Comparison of ENCODE assay signal across 9 cellular contexts in the genomic region with DNA sequence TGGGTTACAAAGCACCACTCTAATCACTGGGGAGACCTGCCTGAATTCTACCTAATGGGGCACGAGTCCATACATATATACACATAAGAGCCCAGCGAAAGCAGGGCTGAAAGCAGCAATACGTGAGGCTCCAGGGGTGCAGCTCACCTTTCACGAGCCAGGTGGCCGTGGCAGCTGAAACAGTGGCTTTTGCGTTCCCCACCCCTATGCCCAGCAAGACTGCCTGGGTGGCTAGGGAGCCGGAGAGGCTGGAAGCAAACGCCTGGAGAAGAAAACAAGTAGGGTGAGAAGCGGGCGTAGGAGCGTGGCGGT. TPM values are rescaled to one million over a fixed set of nuclear protein-coding genes. Genes with fewer than 3 reads are reported as not detected.
A peak's percentile ranks its signal among the peaks of the same experiment; 100 is the strongest.
DNase-seq lines count a peak whose midpoint lies in the region; ATAC-seq and TF ChIP-seq lines count a peak whose summit lies in the region.
"Had no signal": no experiment of that assay in that cellular context is flagged by ENCODE, and none has a peak within 500 bp of the region (broad histone marks: within the 10 kb centered on the region; RNA-seq: fewer than 3 reads in every experiment).

No MANE protein-coding gene starts in this region.

- peaks cover 47% of the 10 kb centered on the region for H3K4me1 Mint-ChIP-seq in activated CD4-positive, alpha-beta T cell treated with anti-CD3 and anti-CD28 coated beads for 36 hours

- TF ChIP-seq POLR2A in sigmoid colon (IDR thresholded peaks at IDR 0.05): no peak

- DNase-seq in activated CD4-positive, alpha-beta T cell treated with anti-CD3 and anti-CD28 coated beads for 36 hours: no peak
- DNase-seq in activated CD4-positive, alpha-beta T cell treated with anti-CD3 and anti-CD28 coated beads for 1 hour: no peak
- DNase-seq in RWPE1 (ENCODE audit: low spot score) (peak; percentile 18), fibroblast of mammary gland (ENCODE audit: low read depth) (no peak), sigmoid colon (no peak), G401 (ENCODE audit: low spot score) (no peak)

- H3K9me3 ChIP-seq in sigmoid colon: no peaks in the 10 kb centered on the region

- peak overlapping the region; percentile 88 for H3K4me3 Mint-ChIP-seq in activated CD4-positive, alpha-beta T cell treated with anti-CD3 and anti-CD28 coated beads for 36 hours

- intact Hi-C loops in activated CD4-positive, alpha-beta T cell treated with anti-CD3 and anti-CD28 coated beads for 36 hours (cut with DNase I, micrococcal nuclease): loop anchor here in 1 of 2 experiments (5.0 kb wide), 2 partner anchors 50 to 360 kb away; a partner anchor contains a TSS
- intact Hi-C loops in sigmoid colon (cut with DNase I): loop anchor here (10.0 kb wide), 1 partner anchor 367 kb away; a partner anchor contains a TSS

- peaks cover 0 to 47% (median 32%) of the 10 kb centered on the region in 4 donors for H3K4me1 ChIP-seq in sigmoid colon

- ATAC-seq in activated CD4-positive, alpha-beta T cell treated with anti-CD3 and anti-CD28 coated beads for 36 hours: no peak
- no peak for ATAC-seq in GM21423 (IDR thresholded peaks at IDR 0.05; ENCODE audit: unreplicated experiment)
- ATAC-seq in HG02981 (IDR thresholded peaks at IDR 0.05; ENCODE audit: unreplicated experiment): no peak

- in situ Hi-C loops in G401 (cut with HindIII; ENCODE audit: low sequenced_read_pairs): no loop called here

- peaks cover 0 to 9% (median 0%) of the 10 kb centered on the region in 4 donors for H3K36me3 ChIP-seq in sigmoid colon

- WGBS in sigmoid colon, 2 donors: 1 to 4% methylated on average over 12 of the region's 12 CpGs

- H3K27me3 ChIP-seq in sigmoid colon: no peaks in the 10 kb centered on the region

- peak overlapping the region; percentile 98 for H3K27ac Mint-ChIP-seq in activated CD4-positive, alpha-beta T cell treated with anti-CD3 and anti-CD28 coated beads for 36 hours

- peak overlapping the region; percentile 80 for H3K27ac ChIP-seq in RWPE1
- peak overlapping the region; percentile 92 to 97 (median 94) for H3K27ac ChIP-seq in sigmoid colon

- TF ChIP-seq CTCF in RWPE1 (conservative IDR thresholded peaks at IDR 0.05; ENCODE audit: low read depth): no peak
- no peak for TF ChIP-seq CTCF in fibroblast of mammary gland (conservative IDR thresholded peaks at IDR 0.05; ENCODE audit: control insufficient read depth, insufficient read depth, low read depth, low read length)
- no peak for TF ChIP-seq CTCF in sigmoid colon (IDR thresholded peaks at IDR 0.05)

- peaks cover 6% of the 10 kb centered on the region for H3K36me3 Mint-ChIP-seq in activated CD4-positive, alpha-beta T cell treated with anti-CD3 and anti-CD28 coated beads for 36 hours (ENCODE audit: low read depth)

- H3K4me3 ChIP-seq in fibroblast of mammary gland (ENCODE audit: control insufficient read depth, low read depth, low read length) (peak overlapping the region; percentile 94), sigmoid colon (peak overlapping the region; percentile 75 to 97 (median 92))

- no peaks in the 10 kb centered on the region for H3K27me3 Mint-ChIP-seq in activated CD4-positive, alpha-beta T cell treated with anti-CD3 and anti-CD28 coated beads for 36 hours

- no peak for TF ChIP-seq EP300 in sigmoid colon (IDR thresholded peaks at IDR 0.05)

- POLR2A ChIA-PET in activated CD4-positive, alpha-beta T cell treated with anti-CD3 and anti-CD28 coated beads for 36 hours (lab: Charles Lee): interaction anchor here (0.5 to 1.0 kb wide), 6 partner anchors 199 to 373 kb away, joined by 3 to 14 read pairs (median 3); a partner anchor contains a TSS
- POLR2A ChIA-PET in RWPE1 (lab: Yijun Ruan, JAX; ENCODE audit: low non-redundant PET): interaction anchor here (0.5 to 1.1 kb wide), 3 partner anchors 16 to 205 kb away, joined by 3 to 4 read pairs (median 4); a partner anchor contains a TSS

- CTCF ChIA-PET in activated CD4-positive, alpha-beta T cell treated with anti-CD3 and anti-CD28 coated beads for 36 hours (lab: Charles Lee): interaction anchor here (0.6 to 1.2 kb wide), 5 partner anchors 9 to 365 kb away, joined by 3 to 4 read pairs (median 3); no protein-coding TSS in a partner anchor
- CTCF ChIA-PET in RWPE1 (lab: Yijun Ruan, JAX): interaction anchor here (0.5 kb wide), 1 partner anchor 357 kb away, joined by 3 read pairs; no protein-coding TSS in a partner anchor

- no peaks in the 10 kb centered on the region for H3K9me3 Mint-ChIP-seq in activated CD4-positive, alpha-beta T cell treated with anti-CD3 and anti-CD28 coated beads for 36 hours (ENCODE audit: low read depth)

RNA-seq across cellular contexts. Expression of a gene that starts 0.6 kb away (rescaled TPM):
- 10 to 100 TPM; 36.3 to 37.7 TPM for total RNA-seq in activated CD4-positive, alpha-beta T cell treated with anti-CD3 and anti-CD28 coated beads for 36 hours
- total RNA-seq in sigmoid colon: 10 to 100 TPM; 31.6 to 67.0 (median 37.2) TPM
- polyA plus RNA-seq in sigmoid colon: 10 to 100 TPM in 2 of 3 donors, 1 to 10 TPM in 1; 7.9 to 64.0 (median 12.6) TPM
- 22.6 and 32.1 TPM in 2 replicates for total RNA-seq in G401 (2014; rRNA removed; shearing (Covaris generic))

RNA-seq across cellular contexts. Expression of a gene that starts 20.1 kb away (rescaled TPM):
- not detected for total RNA-seq in activated CD4-positive, alpha-beta T cell treated with anti-CD3 and anti-CD28 coated beads for 36 hours
- total RNA-seq in sigmoid colon: not detected
- not detected for polyA plus RNA-seq in sigmoid colon
- not detected in 2 replicates for total RNA-seq in G401 (2014; rRNA removed; shearing (Covaris generic))
- total RNA-seq: Daoy had no signal

RNA-seq across cellular contexts. Expression of a gene that starts 24.6 kb away (rescaled TPM):
- under 1 TPM; 0.11 TPM for total RNA-seq in activated CD4-positive, alpha-beta T cell treated with anti-CD3 and anti-CD28 coated beads for 36 hours
- total RNA-seq in sigmoid colon: 1 to 10 TPM in 1 of 4 donors, under 1 TPM in 3; 0.49 to 1.1 (median 0.70) TPM
- 1 to 10 TPM in 2 of 3 donors, under 1 TPM in 1; 0.60 to 1.9 (median 1.2) TPM for polyA plus RNA-seq in sigmoid colon
- not detected in 2 replicates for total RNA-seq in G401 (2014; rRNA removed; shearing (Covaris generic))
- total RNA-seq: Daoy had no signal

RNA-seq across cellular contexts. Expression of a gene that starts 35.6 kb away (rescaled TPM):
- 1 to 10 TPM in 1 of 2 experiments, under 1 TPM in 1; 0.80 to 1.1 TPM for total RNA-seq in activated CD4-positive, alpha-beta T cell treated with anti-CD3 and anti-CD28 coated beads for 36 hours
- total RNA-seq in sigmoid colon: 100 to 1,000 TPM; 124 to 339 (median 205) TPM
- polyA plus RNA-seq in sigmoid colon: 10 to 100 TPM; 10.4 to 31.2 (median 21.0) TPM
- 0.07 TPM in 1 of 2 replicates, not detected in the other for total RNA-seq in G401 (2014; rRNA removed; shearing (Covaris generic))

RNA-seq across cellular contexts. Expression of a gene that starts 48.3 kb away (rescaled TPM):
- 1 to 10 TPM; 7.0 to 7.9 TPM for total RNA-seq in activated CD4-positive, alpha-beta T cell treated with anti-CD3 and anti-CD28 coated beads for 36 hours
- total RNA-seq in sigmoid colon: 1 to 10 TPM; 3.9 to 9.5 (median 6.6) TPM
- 10 to 100 TPM in 1 of 3 donors, 1 to 10 TPM in 2; 2.4 to 11.1 (median 2.8) TPM for polyA plus RNA-seq in sigmoid colon
- 7.6 and 12.2 TPM in 2 replicates for total RNA-seq in G401 (2014; rRNA removed; shearing (Covaris generic))
